Comparison of ENCODE assay signal across 8 cellular contexts in the genomic region with DNA sequence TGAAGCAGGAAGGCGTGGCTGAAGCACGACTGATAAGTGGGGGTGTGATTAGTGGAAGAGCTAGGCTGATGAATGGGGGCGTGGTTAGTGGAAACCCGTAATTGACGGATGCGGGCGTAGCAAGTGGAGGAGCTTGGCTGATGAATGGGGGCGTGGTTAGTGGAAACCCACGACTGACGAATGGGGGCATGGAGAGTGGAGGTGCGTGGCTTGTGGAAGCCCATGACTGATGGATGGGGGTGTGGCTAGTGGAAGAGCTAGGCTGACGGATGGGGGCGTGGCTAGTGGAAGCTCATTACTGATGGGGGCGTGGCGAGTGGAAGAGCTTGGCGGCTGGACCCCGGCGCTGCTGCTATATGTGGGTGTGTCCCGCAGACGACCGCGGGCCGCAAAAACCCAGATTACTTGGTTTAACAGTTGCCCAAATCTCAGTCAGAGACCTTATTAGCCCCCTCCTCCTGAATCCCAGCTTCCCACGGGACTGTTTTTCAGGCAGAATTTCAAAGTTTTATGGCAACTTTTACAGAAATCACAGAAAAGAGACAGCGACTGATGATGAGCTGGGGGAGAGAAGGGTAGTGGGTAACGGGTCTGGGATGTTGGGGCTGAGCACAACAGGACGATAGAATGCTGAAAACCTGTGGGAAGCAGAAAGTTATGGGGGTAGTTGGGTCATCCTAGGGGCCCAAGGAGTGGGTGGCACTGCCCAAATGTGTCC. TPM values are rescaled to one million over a fixed set of nuclear protein-coding genes. Genes with fewer than 3 reads are reported as not detected.
A peak's percentile ranks its signal among the peaks of the same experiment; 100 is the strongest.
DNase-seq lines count a peak whose midpoint lies in the region; ATAC-seq and TF ChIP-seq lines count a peak whose summit lies in the region.

No MANE protein-coding gene starts in this region.

- H3K79me2 ChIP-seq in mammary epithelial cell (ENCODE audit: insufficient read depth, low read length) = no peaks in the 10 kb centered on the region

- ATAC-seq in GM19324 (IDR thresholded peaks at IDR 0.05; ENCODE audit: low FRiP score, unreplicated experiment) = no peak

- H3K4me1 ChIP-seq in mammary epithelial cell (ENCODE audit: insufficient read depth, low read length) = peaks cover 20% of the 10 kb centered on the region
- peaks cover 8% of the 10 kb centered on the region; the same call in 1 of the 2 replicates for H3K4me1 ChIP-seq in iPS-20b (ENCODE audit: insufficient read depth, low read length)

- DNase-seq in AG09319 (ENCODE audit: extremely low read depth, low read depth) (peak; percentile 97), H4 (ENCODE audit: low spot score) (peak; percentile 100), NCI-H2196 (lab: John Stamatoyannopoulos, UW; ENCODE audit: unreplicated experiment) (peak; percentile 99), mammary epithelial cell (peak; percentile 96)
- peak; percentile 73 for DNase-seq in stimulated activated CD4-positive, alpha-beta T cell treated with anti-CD3 and anti-CD28 coated beads, Interleukin-12 subunit alpha, Interleukin-12 subunit beta, amount 100 ng/mL, for 4 hours

- H3K9me3 ChIP-seq in mammary epithelial cell (replicated peaks; ENCODE audit: insufficient read depth, low read length) = no peaks in the 10 kb centered on the region
- no peaks in the 10 kb centered on the region for H3K9me3 ChIP-seq in iPS-20b (ENCODE audit: insufficient read depth, low read depth, low read length)

- in situ Hi-C loops in mammary epithelial cell (cut with MboI; ENCODE audit: low sequenced_read_pairs in 2 of 2) = no loop called here

- H4K20me1 ChIP-seq in mammary epithelial cell (ENCODE audit: insufficient read depth, low read length) = no peaks in the 10 kb centered on the region

- dilution Hi-C loops in mammary epithelial cell (cut with HindIII; ENCODE audit: low sequenced_read_pairs) = no loop called here

- BruUV-seq in mammary epithelial cell (replicated peaks; lab: Mats Ljungman, UMichigan) = no TSS peak

- TF ChIP-seq CTCF in AG09319 (IDR thresholded peaks at IDR 0.05; ENCODE audit: low read depth, low read length) (no peak), VCaP (conservative IDR thresholded peaks at IDR 0.05) (no peak), mammary epithelial cell (conservative IDR thresholded peaks at IDR 0.05 in 1 of 2, IDR thresholded peaks at IDR 0.05 in 1 of 2; ENCODE audit: extremely low read depth in 1 of 2, insufficient read depth in 1 of 2, low read depth in 1 of 2, low read length in 2 of 2) (no peak)

- no peak overlapping the region for H3K9ac ChIP-seq in mammary epithelial cell (ENCODE audit: insufficient read depth, low read length)
- H3K9ac ChIP-seq in iPS-20b (ENCODE audit: low read depth, low read length) = peak overlapping the region; percentile 19; the same call in 1 of the 2 replicates

- H3K27me3 ChIP-seq in mammary epithelial cell (ENCODE audit: insufficient read depth, low read length) = no peaks in the 10 kb centered on the region
- peaks cover 52% of the 10 kb centered on the region for H3K27me3 ChIP-seq in iPS-20b (ENCODE audit: insufficient read depth, low read length)

- intact Hi-C loops in mammary epithelial cell (cut with micrococcal nuclease) = loop anchor here (5.0 to 10.0 kb wide), 3 partner anchors 146 to 346 kb away; partner anchors contain the start of gene SELENOW

- H3K36me3 ChIP-seq in mammary epithelial cell (ENCODE audit: insufficient read depth, low read length) (no peaks in the 10 kb centered on the region), iPS-20b (ENCODE audit: insufficient read depth, low read depth, low read length) (no peaks in the 10 kb centered on the region)

- 4% methylated on average over 24 of the region's 27 CpGs for WGBS in mammary epithelial cell (ENCODE audit: low coverage, missing lambda C conversion rate)

- H3K4me3 ChIP-seq in mammary epithelial cell (replicated peaks in 1 of 3; ENCODE audit: insufficient read depth in 1 of 3, low read depth in 2 of 3, low read length in 3 of 3) (peak overlapping the region in 1 of 3 experiments; percentile 1), iPS-20b (ENCODE audit: low read length) (peak overlapping the region; percentile 66)

- H3K4me2 ChIP-seq in mammary epithelial cell (ENCODE audit: insufficient read depth, low read depth, low read length) = peak overlapping the region; percentile 70

- CTCF ChIA-PET in mammary epithelial cell (lab: Charles Lee; ENCODE audit: low non-redundant PET) = interaction anchor here (0.6 to 1.3 kb wide), 7 partner anchors 9 to 599 kb away, joined by 4 to 18 read pairs (median 6); partner anchors contain the start of genes DHX34 and INAFM1

- H2AFZ ChIP-seq in mammary epithelial cell (ENCODE audit: low read depth, low read length) = peak overlapping the region; percentile 63

- peak overlapping the region; percentile 68 for H3K27ac ChIP-seq in VCaP
- H3K27ac ChIP-seq in mammary epithelial cell (ENCODE audit: insufficient read depth, low read depth, low read length) = no peak overlapping the region
- H3K27ac ChIP-seq in iPS-20b (ENCODE audit: low read length) = no peak overlapping the region

RNA-seq across cellular contexts. Expression of gene MEIS3, which starts 9.0 kb away (rescaled TPM):
- 45.8 and 52.2 TPM in 2 replicates for total RNA-seq in H4 (2014; rRNA removed; shearing (Covaris generic))
- 10 to 100 TPM in 1 of 2 donors, 1 to 10 TPM in 1; 7.0 to 25.9 TPM for total RNA-seq in mammary epithelial cell
- 3.3 TPM for polyA plus RNA-seq in mammary epithelial cell
- polyA minus RNA-seq in mammary epithelial cell = 4.6 TPM

RNA-seq across cellular contexts. Expression of gene SLC8A2, which starts 43.4 kb away (rescaled TPM):
- 0.19 TPM in 1 of 2 replicates, not detected in the other for total RNA-seq in H4 (2014; rRNA removed; shearing (Covaris generic))
- total RNA-seq in mammary epithelial cell = under 1 TPM; under 0.01 to 0.19 TPM
- 0.07 TPM for polyA plus RNA-seq in mammary epithelial cell
- not detected for polyA minus RNA-seq in mammary epithelial cell

RNA-seq across cellular contexts. Expression of gene KPTN, which starts 55.7 kb away (rescaled TPM):
- total RNA-seq in H4 (2014; rRNA removed; shearing (Covaris generic)) = 9.2 and 10.6 TPM in 2 replicates
- total RNA-seq in mammary epithelial cell = 10 to 100 TPM in 1 of 2 donors, 1 to 10 TPM in 1; 1.5 to 10.8 TPM
- 8.1 TPM for polyA plus RNA-seq in mammary epithelial cell
- polyA minus RNA-seq in mammary epithelial cell = 30.4 TPM
